20 cellular contexts compared by ENCODE assay signal in genomic region chr9:129220771-129221170, GRCh38. TPM values are rescaled to one million over a fixed set of nuclear protein-coding genes. Genes with fewer than 3 reads are reported as not detected.
DNase-seq lines count a peak whose midpoint lies in the region; ATAC-seq and TF ChIP-seq lines count a peak whose summit lies in the region.
"Had no signal": no experiment of that assay in that cellular context is flagged by ENCODE, and none has a peak within 500 bp of the region (broad histone marks: within the 10 kb centered on the region; RNA-seq: fewer than 3 reads in every experiment).

No MANE protein-coding gene starts in this region.

- no peak overlapping the region for H2BK120ac ChIP-seq in trophoblast cell (ENCODE audit: insufficient read depth, low read length, poor library complexity)

- no peaks in the 10 kb centered on the region for H3K36me3 Mint-ChIP-seq in CD8-positive, alpha-beta T cell
- no peaks in the 10 kb centered on the region for H3K36me3 Mint-ChIP-seq in activated CD8-positive, alpha-beta T cell treated with anti-CD3 and anti-CD28 coated beads for 36 hours (ENCODE audit: low read depth)
- H3K36me3 Mint-ChIP-seq in natural killer cell treated with Interleukin-12 subunit alpha and Interleukin-12 subunit beta and Interleukin-15 and Interleukin-18, amount 100 ng/mL, for 72 hours, result no peaks in the 10 kb centered on the region

- no peak overlapping the region for H2BK12ac ChIP-seq in trophoblast cell (ENCODE audit: low read length)

- H4K91ac ChIP-seq in trophoblast cell (ENCODE audit: low read depth, low read length), result no peak overlapping the region

- H3K9me3 ChIP-seq in CD8-positive, alpha-beta T cell (ENCODE audit: low read length), result no peaks in the 10 kb centered on the region
- peaks cover 3% of the 10 kb centered on the region for H3K9me3 ChIP-seq in trophoblast cell (ENCODE audit: insufficient read depth, low read depth, low read length)
- H3K9me3 ChIP-seq: esophagus muscularis mucosa, testis had no signal

- H3K9ac ChIP-seq in trophoblast cell (ENCODE audit: low read length), result no peak overlapping the region

- no peaks in the 10 kb centered on the region for H3K79me2 ChIP-seq in trophoblast cell (ENCODE audit: control insufficient read depth, insufficient read depth, low read length, poor library complexity)

- no peak for DNase-seq in CD8-positive, alpha-beta T cell
- no peak for DNase-seq in activated CD8-positive, alpha-beta T cell treated with anti-CD3 and anti-CD28 coated beads for 36 hours
- DNase-seq in natural killer cell treated with Interleukin-12 subunit alpha and Interleukin-12 subunit beta and Interleukin-15 and Interleukin-18, amount 100 ng/mL, for 72 hours (ENCODE audit: low spot score), result peak; percentile 35
- no peak for DNase-seq in SHP77 (lab: John Stamatoyannopoulos, UW)
- no peak for DNase-seq in stimulated activated CD4-positive, alpha-beta T cell treated with anti-CD3 and anti-CD28 coated beads, Interleukin-2, amount 100 ng/mL, for 24 hours
- no peak for DNase-seq in trophoblast cell
- DNase-seq: activated B cell treated with CpG ODN at 0.5 μM for 24 hours, brain microvascular endothelial cell, hippocampal formation, left ventricle myocardium superior, NCI-H1105, NCI-H2029, NCI-H446, T-helper 9 cell, testis had no signal

- no peak overlapping the region for H3K23ac ChIP-seq in trophoblast cell (ENCODE audit: low read length)

- peaks cover 44% of the 10 kb centered on the region for H3K4me1 Mint-ChIP-seq in CD8-positive, alpha-beta T cell (ENCODE audit: low read depth)
- H3K4me1 Mint-ChIP-seq in activated CD8-positive, alpha-beta T cell treated with anti-CD3 and anti-CD28 coated beads for 36 hours (ENCODE audit: low read depth), result peaks cover 37% of the 10 kb centered on the region
- H3K4me1 Mint-ChIP-seq in natural killer cell treated with Interleukin-12 subunit alpha and Interleukin-12 subunit beta and Interleukin-15 and Interleukin-18, amount 100 ng/mL, for 72 hours (ENCODE audit: low read depth in 2 of 2), result peaks cover 25 to 36% of the 10 kb centered on the region in 2 donors

- H3K14ac ChIP-seq in trophoblast cell (ENCODE audit: low read length), result no peak overlapping the region

- H3K27me3 Mint-ChIP-seq in CD8-positive, alpha-beta T cell (ENCODE audit: low read depth), result no peaks in the 10 kb centered on the region
- H3K27me3 Mint-ChIP-seq in activated CD8-positive, alpha-beta T cell treated with anti-CD3 and anti-CD28 coated beads for 36 hours, result no peaks in the 10 kb centered on the region
- H3K27me3 Mint-ChIP-seq in natural killer cell treated with Interleukin-12 subunit alpha and Interleukin-12 subunit beta and Interleukin-15 and Interleukin-18, amount 100 ng/mL, for 72 hours, result no peaks in the 10 kb centered on the region

- POLR2A ChIA-PET in CD8-positive, alpha-beta T cell (lab: Charles Lee), result interaction anchor here (0.9 to 2.9 kb wide), 3 partner anchors 8 to 43 kb away, joined by 3 to 24 read pairs (median 16); partner anchors contain the start of gene IER5L
- POLR2A ChIA-PET in activated CD8-positive, alpha-beta T cell treated with anti-CD3 and anti-CD28 coated beads for 36 hours (lab: Charles Lee), result interaction anchor here (0.8 to 2.7 kb wide), 4 partner anchors 11 to 43 kb away, joined by 3 to 10 read pairs (median 7); no protein-coding TSS in a partner anchor

- no peaks in the 10 kb centered on the region for H3K36me3 ChIP-seq in CD8-positive, alpha-beta T cell (ENCODE audit: insufficient read depth, low read length)
- H3K36me3 ChIP-seq in trophoblast cell (ENCODE audit: control insufficient read depth in 1 of 2, insufficient read depth in 2 of 2, low read length in 2 of 2), result no peaks in the 10 kb centered on the region
- H3K36me3 ChIP-seq: brain microvascular endothelial cell, esophagus muscularis mucosa had no signal

- no peaks in the 10 kb centered on the region for H3K27me3 ChIP-seq in CD8-positive, alpha-beta T cell (ENCODE audit: insufficient read depth, low read length)
- no peaks in the 10 kb centered on the region for H3K27me3 ChIP-seq in trophoblast cell (ENCODE audit: insufficient read depth, low read length)
- H3K27me3 ChIP-seq: brain microvascular endothelial cell, esophagus muscularis mucosa, testis had no signal

- WGBS in trophoblast cell (ENCODE audit: extremely low coverage, insufficient coverage, insufficient read length), result no CpG with 5 or more reads among the region's 6 CpGs

- no peak overlapping the region for H2BK5ac ChIP-seq in trophoblast cell (ENCODE audit: low read depth, low read length, poor library complexity)

- H3K27ac ChIP-seq in CD8-positive, alpha-beta T cell (ENCODE audit: low read depth, low read length), result no peak overlapping the region
- no peak overlapping the region for H3K27ac ChIP-seq in trophoblast cell (ENCODE audit: low read depth, low read length)
- H3K27ac ChIP-seq: brain microvascular endothelial cell, esophagus muscularis mucosa, testis had no signal

- H3K4me2 ChIP-seq in trophoblast cell (ENCODE audit: low read length), result no peak overlapping the region

- H2AFZ ChIP-seq in trophoblast cell (ENCODE audit: insufficient read depth, low read length, poor library complexity), result no peak overlapping the region

- H3K79me1 ChIP-seq in trophoblast cell (ENCODE audit: low read length), result peaks cover 8% of the 10 kb centered on the region

- intact Hi-C loops in CD8-positive, alpha-beta T cell (cut with DNase I, micrococcal nuclease), result loop anchor here (1.0 to 5.0 kb wide), 2 partner anchors 16 to 37 kb away; no protein-coding TSS in a partner anchor
- intact Hi-C loops in activated CD8-positive, alpha-beta T cell treated with anti-CD3 and anti-CD28 coated beads for 36 hours (cut with micrococcal nuclease), result no loop called here

- no peak overlapping the region for H4K8ac ChIP-seq in trophoblast cell (ENCODE audit: low read depth, low read length)

- H3K4me3 ChIP-seq in CD8-positive, alpha-beta T cell (ENCODE audit: low read depth, low read length), result no peak overlapping the region
- no peak overlapping the region for H3K4me3 ChIP-seq in trophoblast cell (ENCODE audit: low read depth, low read length)
- H3K4me3 ChIP-seq: esophagus muscularis mucosa, testis had no signal

- no peaks in the 10 kb centered on the region for H3K9me3 Mint-ChIP-seq in CD8-positive, alpha-beta T cell
- no peaks in the 10 kb centered on the region for H3K9me3 Mint-ChIP-seq in activated CD8-positive, alpha-beta T cell treated with anti-CD3 and anti-CD28 coated beads for 36 hours
- H3K9me3 Mint-ChIP-seq in natural killer cell treated with Interleukin-12 subunit alpha and Interleukin-12 subunit beta and Interleukin-15 and Interleukin-18, amount 100 ng/mL, for 72 hours, result no peaks in the 10 kb centered on the region
- H3K9me3 Mint-ChIP-seq: activated B cell treated with CpG ODN at 0.5 μM for 24 hours; activated CD4-positive, alpha-beta memory T cell treated with anti-CD3 and anti-CD28 coated beads, Interleukin-2, amount 10 ng/mL, durations not matched to agents 7 days and 5 days had no signal

- no peak overlapping the region for H3K4ac ChIP-seq in trophoblast cell (ENCODE audit: low read depth, low read length)

- CTCF ChIA-PET in CD8-positive, alpha-beta T cell (lab: Charles Lee), result interaction anchor here (0.7 to 2.9 kb wide), 8 partner anchors 14 to 100 kb away, joined by 3 to 15 read pairs (median 4); partner anchors contain the start of gene IER5L
- CTCF ChIA-PET in activated CD8-positive, alpha-beta T cell treated with anti-CD3 and anti-CD28 coated beads for 36 hours (lab: Charles Lee), result interaction anchor here (1.0 to 2.7 kb wide), 4 partner anchors 17 to 405 kb away, joined by 3 to 12 read pairs (median 7); no protein-coding TSS in a partner anchor

- no peak overlapping the region for H4K12ac ChIP-seq in trophoblast cell (ENCODE audit: low read depth, low read length)

- TF ChIP-seq CTCF in CD8-positive, alpha-beta T cell (IDR thresholded peaks at IDR 0.05), result no peak
- no peak for TF ChIP-seq CTCF in activated CD8-positive, alpha-beta T cell treated with anti-CD3 and anti-CD28 coated beads for 36 hours (IDR thresholded peaks at IDR 0.05)

- no peak overlapping the region for H2AK5ac ChIP-seq in trophoblast cell (ENCODE audit: low read length)

- peaks cover 38% of the 10 kb centered on the region for H3K4me1 ChIP-seq in CD8-positive, alpha-beta T cell (ENCODE audit: insufficient read depth, low read length)
- H3K4me1 ChIP-seq in trophoblast cell (ENCODE audit: control insufficient read depth in 1 of 2, insufficient read depth in 2 of 2, low read length in 2 of 2), result peaks cover 9 to 14% of the 10 kb centered on the region in 2 experiments

- H3K27ac Mint-ChIP-seq in CD8-positive, alpha-beta T cell, result peak overlapping the region; percentile 12
- peak overlapping the region; percentile 41 for H3K27ac Mint-ChIP-seq in activated CD8-positive, alpha-beta T cell treated with anti-CD3 and anti-CD28 coated beads for 36 hours
- H3K27ac Mint-ChIP-seq in natural killer cell treated with Interleukin-12 subunit alpha and Interleukin-12 subunit beta and Interleukin-15 and Interleukin-18, amount 100 ng/mL, for 72 hours, result peak overlapping the region in 1 of 2 donors; percentile 31
- H3K27ac Mint-ChIP-seq: activated B cell treated with CpG ODN at 0.5 μM for 24 hours; activated CD4-positive, alpha-beta memory T cell treated with anti-CD3 and anti-CD28 coated beads, Interleukin-2, amount 10 ng/mL, durations not matched to agents 7 days and 5 days; progenitor cell of endocrine pancreas had no signal

- no peak overlapping the region for H3K18ac ChIP-seq in trophoblast cell (ENCODE audit: low read length)

- peak overlapping the region; percentile 19 for H3K4me3 Mint-ChIP-seq in CD8-positive, alpha-beta T cell
- no peak overlapping the region for H3K4me3 Mint-ChIP-seq in activated CD8-positive, alpha-beta T cell treated with anti-CD3 and anti-CD28 coated beads for 36 hours
- H3K4me3 Mint-ChIP-seq in natural killer cell treated with Interleukin-12 subunit alpha and Interleukin-12 subunit beta and Interleukin-15 and Interleukin-18, amount 100 ng/mL, for 72 hours, result peak overlapping the region; percentile 24
- H3K4me3 Mint-ChIP-seq: activated B cell treated with CpG ODN at 0.5 μM for 24 hours; activated CD4-positive, alpha-beta memory T cell treated with anti-CD3 and anti-CD28 coated beads, Interleukin-2, amount 10 ng/mL, durations not matched to agents 7 days and 5 days had no signal

- peak; percentile 22 for ATAC-seq in CD8-positive, alpha-beta T cell
- peak; percentile 40 for ATAC-seq in HG02759 (IDR thresholded peaks at IDR 0.05; ENCODE audit: unreplicated experiment)
- peak; percentile 14 for ATAC-seq in activated CD8-positive, alpha-beta T cell treated with anti-CD3 and anti-CD28 coated beads for 36 hours
- ATAC-seq in natural killer cell treated with Interleukin-12 subunit alpha and Interleukin-12 subunit beta and Interleukin-15 and Interleukin-18, amount 100 ng/mL, for 72 hours, result no peak
- ATAC-seq: left ventricle myocardium superior had no signal

RNA-seq across cellular contexts. Expression of gene IER5L, which starts 42.7 kb away (rescaled TPM):
- total RNA-seq in CD8-positive, alpha-beta T cell, result 10 to 100 TPM; 21.7 to 25.1 TPM
- 1 to 10 TPM; 3.7 to 4.1 TPM for total RNA-seq in activated CD8-positive, alpha-beta T cell treated with anti-CD3 and anti-CD28 coated beads for 36 hours
- total RNA-seq in natural killer cell treated with Interleukin-12 subunit alpha and Interleukin-12 subunit beta and Interleukin-15 and Interleukin-18, amount 100 ng/mL, for 72 hours, result 1 to 10 TPM in 1 of 2 donors, under 1 TPM in 1; 0.64 to 1.8 TPM
- 63.3 and 64.2 TPM in 2 replicates for polyA plus RNA-seq in trophoblast cell (2013)
- total RNA-seq: Daoy had no signal

Comparison
In these comparisons a context has a peak if more than half of its experiments do, and no peak if none do; other contexts are left out.
1. ATAC-seq: peak in CD8-positive, alpha-beta T cell (single experiment), HG02759 (single experiment) and activated CD8-positive, alpha-beta T cell treated with anti-CD3 and anti-CD28 coated beads for 36 hours (single experiment); none in natural killer cell treated with Interleukin-12 subunit alpha and Interleukin-12 subunit beta and Interleukin-15 and Interleukin-18, amount 100 ng/mL, for 72 hours (0 of 2).
2. RNA of gene IER5L, which starts 42.7 kb away (total RNA-seq): 21.7 to 25.1 TPM in CD8-positive, alpha-beta T cell; 3.7 to 4.1 TPM in activated CD8-positive, alpha-beta T cell treated with anti-CD3 and anti-CD28 coated beads for 36 hours and 0.64 to 1.8 TPM in natural killer cell treated with Interleukin-12 subunit alpha and Interleukin-12 subunit beta and Interleukin-15 and Interleukin-18, amount 100 ng/mL, for 72 hours; every median in the first group is over 4 times any median in the second.